Comparison of ENCODE assay signal across 7 cellular contexts in genomic region chr9:92770005-92770995, GRCh38. TPM values are rescaled to one million over a fixed set of nuclear protein-coding genes. Genes with fewer than 3 reads are reported as not detected.
DNase-seq lines count a peak whose midpoint lies in the region; ATAC-seq, FAIRE-seq and TF ChIP-seq lines count a peak whose summit lies in the region.

No MANE protein-coding gene starts in this region.

- H3K36me3 Mint-ChIP-seq in nephron progenitor cell (ENCODE audit: low read depth), result no peaks in the 10 kb centered on the region

- peaks cover 13% of the 10 kb centered on the region for H3K4me1 Mint-ChIP-seq in nephron progenitor cell

- no peak for TF ChIP-seq POLR2A in GM12891 (IDR thresholded peaks at IDR 0.05; ENCODE audit: low read depth, low read length)

- H3K27me3 Mint-ChIP-seq in nephron progenitor cell (ENCODE audit: low read depth, poor library complexity), result peaks cover 29% of the 10 kb centered on the region

- no peak overlapping the region for H3K4me3 Mint-ChIP-seq in nephron progenitor cell

- no peaks in the 10 kb centered on the region for H3K27me3 ChIP-seq in bronchial epithelial cell (ENCODE audit: control insufficient read depth, insufficient read depth, low read length)

- TF ChIP-seq CTCF in bronchial epithelial cell (IDR thresholded peaks at IDR 0.05; ENCODE audit: insufficient read depth, low read length, severe bottlenecking), result no peak
- TF ChIP-seq CTCF in nephron progenitor cell (IDR thresholded peaks at IDR 0.05), result no peak

- no peak for ATAC-seq in GM18511 (IDR thresholded peaks at IDR 0.05; ENCODE audit: unreplicated experiment)

- no peak overlapping the region for H3K4me3 ChIP-seq in bronchial epithelial cell (ENCODE audit: low read depth, low read length)

- H3K36me3 ChIP-seq in bronchial epithelial cell (ENCODE audit: control insufficient read depth, insufficient read depth, low read length), result no peaks in the 10 kb centered on the region

- no peak for FAIRE-seq in GM12891 (lab: Jason Lieb, UNC)
- peak; percentile 95 for FAIRE-seq in bronchial epithelial cell (lab: Jason Lieb, UNC)

- peak overlapping the region; percentile 34 for H3K27ac Mint-ChIP-seq in nephron progenitor cell

- DNase-seq in GM12891 (ENCODE audit: insufficient read length, low spot score) (no peak), NCI-H1694 treated with DMSO at 0.1 percent for 48 hours (lab: John Stamatoyannopoulos, UW) (peak; percentile 52), bronchial epithelial cell (ENCODE audit: low read depth) (peak; percentile 99), nephron progenitor cell (no peak), GM03348 (ENCODE audit: low spot score) (no peak), kidney glomerular epithelial cell (lab: John Stamatoyannopoulos, UW) (no peak)

- H3K9me3 Mint-ChIP-seq in nephron progenitor cell, result no peaks in the 10 kb centered on the region

TF ChIP-seq in GM12891, 5 proteins besides CTCF, POLR2A, EP300 and RAD21:
- no peak for TF ChIP-seq POLR2AphosphoS5 (IDR thresholded peaks at IDR 0.05; ENCODE audit: low read depth, low read length)
- TF ChIP-seq SPI1 (IDR thresholded peaks at IDR 0.05; ENCODE audit: low read depth, low read length), result peak; percentile 84

RNA-seq across cellular contexts. Expression of gene BICD2, which starts 5.7 kb away (rescaled TPM):
- 7.6 TPM for polyA plus RNA-seq in GM12891 (2012; ENCODE audit: low read depth, missing spikeins)
- total RNA-seq in bronchial epithelial cell, result 92.7 and 138 TPM in 2 replicates

Comparison
In these comparisons a context has a peak if more than half of its experiments do, and no peak if none do; other contexts are left out.
1. DNase-seq: peak in NCI-H1694 treated with DMSO at 0.1 percent for 48 hours (single experiment) and bronchial epithelial cell (single experiment); none in GM12891 (single experiment), nephron progenitor cell (single experiment), GM03348 (single experiment) and kidney glomerular epithelial cell (single experiment).